In the genomic region with DNA sequence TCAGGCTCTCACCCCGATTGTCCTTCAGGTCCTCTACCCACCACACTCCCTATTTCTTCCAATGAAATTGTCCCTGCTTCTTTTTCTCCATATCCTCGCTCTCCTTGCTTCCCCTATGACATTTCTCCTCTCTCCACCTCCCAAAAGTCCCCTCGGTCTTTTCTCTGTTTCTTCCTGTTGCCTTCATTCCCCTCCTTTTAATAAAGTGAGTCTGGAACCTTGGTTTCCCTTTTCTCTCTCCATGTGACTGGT, we compare ENCODE assay signal across 8 cellular contexts. TPM values are rescaled to one million over a fixed set of nuclear protein-coding genes. Genes with fewer than 3 reads are reported as not detected.
DNase-seq lines count a peak whose midpoint lies in the region; ATAC-seq and TF ChIP-seq lines count a peak whose summit lies in the region.

No MANE protein-coding gene starts in this region.

- H3K27me3 ChIP-seq in ectodermal cell (ENCODE audit: control insufficient read depth, insufficient read depth, low read length, poor library complexity, severe bottlenecking) = no peaks in the 10 kb centered on the region

- no peak for ATAC-seq in natural killer cell treated with Interleukin-12 subunit alpha and Interleukin-12 subunit beta and Interleukin-15 and Interleukin-18, amount 100 ng/mL, for 72 hours
- ATAC-seq in HG02973 (IDR thresholded peaks at IDR 0.05; ENCODE audit: unreplicated experiment) (no peak), GM18858 (IDR thresholded peaks at IDR 0.05; ENCODE audit: unreplicated experiment) (no peak)

- H3K9me3 Mint-ChIP-seq in natural killer cell treated with Interleukin-12 subunit alpha and Interleukin-12 subunit beta and Interleukin-15 and Interleukin-18, amount 100 ng/mL, for 72 hours = no peaks in the 10 kb centered on the region

- TF ChIP-seq POLR2A in NB4 (IDR thresholded peaks at IDR 0.05; ENCODE audit: extremely low read depth, insufficient read length) = no peak

- H3K4me3 ChIP-seq in NB4 (ENCODE audit: low read depth, low read length) (peak overlapping the region; percentile 86), ectodermal cell (ENCODE audit: insufficient read depth, low read depth, low read length) (peak overlapping the region; percentile 51)

- DNase-seq in GM10266 (ENCODE audit: extremely low spot score) (peak; percentile 51), NB4 (ENCODE audit: low read depth) (no peak), SIG-M5 (lab: John Stamatoyannopoulos, UW) (no peak), NCI-H1930 (lab: John Stamatoyannopoulos, UW) (no peak)
- no peak for DNase-seq in natural killer cell treated with Interleukin-12 subunit alpha and Interleukin-12 subunit beta and Interleukin-15 and Interleukin-18, amount 100 ng/mL, for 72 hours (ENCODE audit: low spot score)

- H3K4me1 Mint-ChIP-seq in natural killer cell treated with Interleukin-12 subunit alpha and Interleukin-12 subunit beta and Interleukin-15 and Interleukin-18, amount 100 ng/mL, for 72 hours (ENCODE audit: low read depth in 2 of 2) = peaks cover 30 to 35% of the 10 kb centered on the region in 2 donors

- H3K27ac ChIP-seq in ectodermal cell (ENCODE audit: insufficient read depth, low read depth, low read length, poor library complexity, severe bottlenecking) = peak overlapping the region; percentile 87

- H3K36me3 ChIP-seq in ectodermal cell (ENCODE audit: control insufficient read depth, insufficient read depth, low read length) = peaks cover 18% of the 10 kb centered on the region

- WGBS in ectodermal cell, 2 experiments = 22 to 26% methylated on average over 3 of the region's 3 CpGs

- H3K4me3 Mint-ChIP-seq in natural killer cell treated with Interleukin-12 subunit alpha and Interleukin-12 subunit beta and Interleukin-15 and Interleukin-18, amount 100 ng/mL, for 72 hours = peak overlapping the region; percentile 100

- H3K36me3 Mint-ChIP-seq in natural killer cell treated with Interleukin-12 subunit alpha and Interleukin-12 subunit beta and Interleukin-15 and Interleukin-18, amount 100 ng/mL, for 72 hours = peaks cover 9% of the 10 kb centered on the region

- peaks cover 10% of the 10 kb centered on the region for H3K4me1 ChIP-seq in ectodermal cell (ENCODE audit: control insufficient read depth, insufficient read depth, low read length)

- H3K27me3 Mint-ChIP-seq in natural killer cell treated with Interleukin-12 subunit alpha and Interleukin-12 subunit beta and Interleukin-15 and Interleukin-18, amount 100 ng/mL, for 72 hours = peaks cover 0 to 6% of the 10 kb centered on the region in 2 donors

- peak overlapping the region; percentile 99 for H3K27ac Mint-ChIP-seq in natural killer cell treated with Interleukin-12 subunit alpha and Interleukin-12 subunit beta and Interleukin-15 and Interleukin-18, amount 100 ng/mL, for 72 hours

- no peaks in the 10 kb centered on the region for H3K9me3 ChIP-seq in ectodermal cell (ENCODE audit: control insufficient read depth, low read length)

- TF ChIP-seq CTCF in GM10266 (IDR thresholded peaks at IDR 0.05; ENCODE audit: control insufficient read depth, insufficient read depth, low read depth, missing control alignments) (no peak), NB4 (IDR thresholded peaks at IDR 0.05; ENCODE audit: low read depth, low read length) (no peak)

RNA-seq across cellular contexts. Expression of a gene that starts 0.7 kb away (rescaled TPM):
- 26.3 TPM for polyA plus RNA-seq in ectodermal cell (2013, experiment 1 of 4)
- 29.7 TPM for polyA plus RNA-seq in ectodermal cell (2013, experiment 2 of 4)
- 24.5 TPM for polyA plus RNA-seq in ectodermal cell (2013, experiment 3 of 4)
- 27.0 TPM for polyA plus RNA-seq in ectodermal cell (2013, experiment 4 of 4)
- total RNA-seq in natural killer cell treated with Interleukin-12 subunit alpha and Interleukin-12 subunit beta and Interleukin-15 and Interleukin-18, amount 100 ng/mL, for 72 hours = 10 to 100 TPM; 14.2 to 16.1 TPM

RNA-seq across cellular contexts. Expression of a gene that starts 5.3 kb away (rescaled TPM):
- 45.8 TPM for polyA plus RNA-seq in ectodermal cell (2013, experiment 1 of 4)
- polyA plus RNA-seq in ectodermal cell (2013, experiment 2 of 4) = 55.9 TPM
- polyA plus RNA-seq in ectodermal cell (2013, experiment 3 of 4) = 38.7 TPM
- 40.5 TPM for polyA plus RNA-seq in ectodermal cell (2013, experiment 4 of 4)
- total RNA-seq in natural killer cell treated with Interleukin-12 subunit alpha and Interleukin-12 subunit beta and Interleukin-15 and Interleukin-18, amount 100 ng/mL, for 72 hours = 1 to 10 TPM in 1 of 2 donors, under 1 TPM in 1; 0.21 to 1.0 TPM

RNA-seq across cellular contexts. Expression of a gene that starts 57.0 kb away (rescaled TPM):
- polyA plus RNA-seq in ectodermal cell (2013, experiment 1 of 4) = 3.2 TPM
- polyA plus RNA-seq in ectodermal cell (2013, experiment 2 of 4) = 4.4 TPM
- polyA plus RNA-seq in ectodermal cell (2013, experiment 3 of 4) = 3.0 TPM
- 1.7 TPM for polyA plus RNA-seq in ectodermal cell (2013, experiment 4 of 4)
- total RNA-seq in natural killer cell treated with Interleukin-12 subunit alpha and Interleukin-12 subunit beta and Interleukin-15 and Interleukin-18, amount 100 ng/mL, for 72 hours = 10 to 100 TPM; 21.6 to 30.5 TPM
